In genomic region chrX:40474205-40474626, GRCh38 we compare ENCODE assay signal across 9 cellular contexts.
A peak's percentile ranks its signal among the peaks of the same experiment; 100 is the strongest.
DNase-seq lines count a peak whose midpoint lies in the region; ATAC-seq and TF ChIP-seq lines count a peak whose summit lies in the region.
"Had no signal": no experiment of that assay in that cellular context is flagged by ENCODE, and none has a peak within 500 bp of the region (broad histone marks: within the 10 kb centered on the region; RNA-seq: fewer than 3 reads in every experiment).

No MANE protein-coding gene starts in this region.

- TF ChIP-seq CTCF in fibroblast of pulmonary artery (IDR thresholded peaks at IDR 0.05; ENCODE audit: low read length, missing control alignments) = no peak
- TF ChIP-seq CTCF in retinal pigment epithelial cell (conservative IDR thresholded peaks at IDR 0.05; ENCODE audit: low read depth, low read length) = no peak
- no peak for TF ChIP-seq CTCF in psoas muscle (IDR thresholded peaks at IDR 0.05)

- H3K4me3 ChIP-seq in fibroblast of pulmonary artery (replicated peaks; ENCODE audit: low read depth, low read length) = no peak overlapping the region
- no peak overlapping the region for H3K4me3 ChIP-seq in retinal pigment epithelial cell (ENCODE audit: low read length)
- H3K4me3 ChIP-seq in psoas muscle = no peak overlapping the region

- WGBS in psoas muscle, 3 donors = 31 to 37% (median 32%) methylated on average over 14 of the region's 14 CpGs

- intact Hi-C loops in psoas muscle (cut with DNase I) = loop anchor here in 1 of 2 donors (10.0 kb wide), 1 partner anchor 1719 kb away; no protein-coding TSS in a partner anchor

- H3K4me1 ChIP-seq in psoas muscle = no peaks in the 10 kb centered on the region

- H3K27me3 ChIP-seq in psoas muscle (ENCODE audit: insufficient read depth in 3 of 3, low read length in 2 of 3) = peaks cover 0 to 69% (median 0%) of the 10 kb centered on the region in 3 donors

- ATAC-seq in psoas muscle = no peak
- ATAC-seq in GM21723 (IDR thresholded peaks at IDR 0.05; ENCODE audit: unreplicated experiment) = no peak
- ATAC-seq: T-cell had no signal

- no peak overlapping the region for H3K27ac ChIP-seq in psoas muscle

- no peaks in the 10 kb centered on the region for H3K36me3 ChIP-seq in psoas muscle (ENCODE audit: insufficient read depth in 1 of 2, low read depth in 1 of 2)

- DNase-seq in DMS 273 (lab: John Stamatoyannopoulos, UW; ENCODE audit: unreplicated experiment) = peak; percentile 18
- DNase-seq in DMS 273 treated with DMSO at 0.1 percent for 48 hours (lab: John Stamatoyannopoulos, UW) = no peak
- peak; percentile 52 to 82 for DNase-seq in NCI-H526 (lab: John Stamatoyannopoulos, UW)
- peak; percentile 7 for DNase-seq in fibroblast of pulmonary artery (ENCODE audit: low read depth)
- peak; percentile 86 for DNase-seq in retinal pigment epithelial cell (ENCODE audit: low read depth)
- DNase-seq in psoas muscle = no peak
- DNase-seq in activated gamma-delta T cell (lab: John Stamatoyannopoulos, UW) = no peak
- DNase-seq: T-cell had no signal

- no peaks in the 10 kb centered on the region for H3K9me3 ChIP-seq in psoas muscle

Comparison
In these comparisons a context has a peak if more than half of its experiments do, and no peak if none do; other contexts are left out.
1. DNase-seq: peak in DMS 273 (single experiment), NCI-H526 (2 of 2), fibroblast of pulmonary artery (single experiment) and retinal pigment epithelial cell (single experiment); none in DMS 273 treated with DMSO at 0.1 percent for 48 hours (single experiment), psoas muscle (0 of 2) and activated gamma-delta T cell (single experiment).